Comparison of ENCODE assay signal across 9 cellular contexts in the genomic region with DNA sequence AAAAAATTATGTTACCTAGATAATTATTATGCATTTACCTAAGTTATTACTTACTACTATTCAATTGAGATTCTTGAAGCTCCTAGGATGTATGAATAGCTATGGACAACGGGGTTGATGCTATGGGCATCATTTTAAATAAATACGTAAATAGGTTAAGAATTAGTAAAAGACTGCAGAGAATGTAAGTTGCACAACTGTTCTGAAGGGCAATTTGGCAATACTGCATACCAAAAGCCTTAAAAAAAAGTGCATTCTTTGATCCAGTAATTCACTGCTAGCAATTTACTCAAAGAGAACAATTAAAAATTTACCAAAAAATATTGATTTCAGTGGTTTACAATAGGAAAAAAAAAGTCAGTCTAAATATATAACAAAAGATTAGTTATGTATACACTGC. TPM values are rescaled to one million over a fixed set of nuclear protein-coding genes. Genes with fewer than 3 reads are reported as not detected.
A peak's percentile ranks its signal among the peaks of the same experiment; 100 is the strongest.
DNase-seq lines count a peak whose midpoint lies in the region; FAIRE-seq and TF ChIP-seq lines count a peak whose summit lies in the region.
"Had no signal": no experiment of that assay in that cellular context is flagged by ENCODE, and none has a peak within 500 bp of the region (broad histone marks: within the 10 kb centered on the region; RNA-seq: fewer than 3 reads in every experiment).

No MANE protein-coding gene starts in this region.

- peaks cover 66% of the 10 kb centered on the region for H3K79me2 ChIP-seq in endothelial cell of umbilical vein (ENCODE audit: control insufficient read depth, insufficient read depth, low read length)
- peaks cover 58% of the 10 kb centered on the region for H3K79me2 ChIP-seq in smooth muscle cell (ENCODE audit: low read depth)

- no peak for DNase-seq in T-helper 1 cell
- DNase-seq in RPMI7951 (ENCODE audit: low read depth): peak; percentile 12
- DNase-seq in endothelial cell of umbilical vein (ENCODE audit: low read depth, low spot score): no peak
- no peak for DNase-seq in smooth muscle cell (lab: John Stamatoyannopoulos, UW; ENCODE audit: unreplicated experiment)
- no peak for DNase-seq in GM19240 (ENCODE audit: insufficient read length, low spot score)
- DNase-seq in posterior vena cava (ENCODE audit: low spot score): no peak
- no peak for DNase-seq in OCI-M1 (lab: John Stamatoyannopoulos, UW)
- DNase-seq: NCI-H82 had no signal

- H3K27me3 Mint-ChIP-seq in T-helper 1 cell treated with Interleukin-12 subunit alpha and Interleukin-12 subunit beta and Interleukin-4 antibody, amounts not matched to agents 30 μg/mL and 1 μg/mL, for 36 hours (ENCODE audit: low read depth): peaks cover 8% of the 10 kb centered on the region

- H3K9me1 ChIP-seq in endothelial cell of umbilical vein (replicated peaks; ENCODE audit: control insufficient read depth, extremely low read depth, insufficient read depth, low read length): no peaks in the 10 kb centered on the region

- H3K4me1 Mint-ChIP-seq in T-helper 1 cell treated with Interleukin-12 subunit alpha and Interleukin-12 subunit beta and Interleukin-4 antibody, amounts not matched to agents 30 μg/mL and 1 μg/mL, for 36 hours (ENCODE audit: low read depth): peaks cover 42% of the 10 kb centered on the region

- peak overlapping the region; percentile 23 for H3K4me3 Mint-ChIP-seq in T-helper 1 cell treated with Interleukin-12 subunit alpha and Interleukin-12 subunit beta and Interleukin-4 antibody, amounts not matched to agents 30 μg/mL and 1 μg/mL, for 36 hours

- H3F3A ChIP-seq in smooth muscle cell (ENCODE audit: low read depth): peaks cover 10% of the 10 kb centered on the region

- H3K9me3 Mint-ChIP-seq in T-helper 1 cell treated with Interleukin-12 subunit alpha and Interleukin-12 subunit beta and Interleukin-4 antibody, amounts not matched to agents 30 μg/mL and 1 μg/mL, for 36 hours: no peaks in the 10 kb centered on the region

- TF ChIP-seq POLR2A in endothelial cell of umbilical vein (IDR thresholded peaks at IDR 0.05; ENCODE audit: low read depth, low read length): no peak

- H3K27me3 ChIP-seq in endothelial cell of umbilical vein (ENCODE audit: control insufficient read depth in 2 of 2, insufficient read depth in 2 of 2, low read length in 2 of 2) (no peaks in the 10 kb centered on the region), smooth muscle cell (ENCODE audit: low read depth) (no peaks in the 10 kb centered on the region)

- POLR2A ChIA-PET in endothelial cell of umbilical vein (lab: Charles Lee): no interaction called here

- intact Hi-C loops in endothelial cell of umbilical vein (cut with micrococcal nuclease) (loop anchor here (2.0 to 10.0 kb wide), 3 partner anchors 53 to 1743 kb away; no protein-coding TSS in a partner anchor), posterior vena cava (cut with DNase I) (no loop called here)

- BruUV-seq in endothelial cell of umbilical vein (replicated peaks; lab: Mats Ljungman, UMichigan): no TSS peak

- no peak overlapping the region for H3K27ac Mint-ChIP-seq in T-helper 1 cell treated with Interleukin-12 subunit alpha and Interleukin-12 subunit beta and Interleukin-4 antibody, amounts not matched to agents 30 μg/mL and 1 μg/mL, for 36 hours

- H3K36me3 ChIP-seq in endothelial cell of umbilical vein (ENCODE audit: control insufficient read depth in 2 of 2, extremely low read depth in 1 of 2, insufficient read depth in 2 of 2, low read length in 2 of 2) (peaks cover 5 to 23% of the 10 kb centered on the region in 2 experiments), smooth muscle cell (ENCODE audit: low read depth) (peaks cover 20% of the 10 kb centered on the region)

- H3K4me2 ChIP-seq in endothelial cell of umbilical vein (ENCODE audit: insufficient read depth, low read length) (peak overlapping the region; percentile 94), smooth muscle cell (peak overlapping the region; percentile 82)

- FAIRE-seq in endothelial cell of umbilical vein (lab: Jason Lieb, UNC): no peak

- no peak overlapping the region for H3K27ac ChIP-seq in endothelial cell of umbilical vein (ENCODE audit: insufficient read depth, low read depth, low read length)
- H3K27ac ChIP-seq in smooth muscle cell (ENCODE audit: low read depth): peak overlapping the region; percentile 16

- TF ChIP-seq CTCF in endothelial cell of umbilical vein (IDR thresholded peaks at IDR 0.05; ENCODE audit: extremely low read depth in 1 of 2, insufficient read depth in 1 of 2, low read depth in 1 of 2, low read length in 2 of 2) (no peak), smooth muscle cell (IDR thresholded peaks at IDR 0.05; ENCODE audit: borderline replicate concordance, insufficient read depth, poor library complexity, severe bottlenecking) (no peak)

- H3K9me3 ChIP-seq in endothelial cell of umbilical vein (replicated peaks; ENCODE audit: control insufficient read depth, insufficient read depth, low read length) (no peaks in the 10 kb centered on the region), smooth muscle cell (replicated peaks; ENCODE audit: low read depth) (no peaks in the 10 kb centered on the region)

- dilution Hi-C loops in endothelial cell of umbilical vein (cut with MboI; ENCODE audit: extremely low pct_ligation_motif_present, low sequenced_read_pairs): no loop called here

- H4K20me1 ChIP-seq in endothelial cell of umbilical vein (replicated peaks; ENCODE audit: control insufficient read depth, extremely low read depth, insufficient read depth, low read length): peaks cover 4% of the 10 kb centered on the region
- H4K20me1 ChIP-seq in smooth muscle cell (ENCODE audit: low read depth): peaks cover 68% of the 10 kb centered on the region

- peak overlapping the region in 1 of 3 experiments; percentile 99 for H3K4me3 ChIP-seq in endothelial cell of umbilical vein (replicated peaks in 1 of 3; ENCODE audit: insufficient read depth in 1 of 3, low read depth in 1 of 3, low read length in 3 of 3)
- H3K4me3 ChIP-seq in smooth muscle cell: peak overlapping the region; percentile 89

- H2AFZ ChIP-seq in endothelial cell of umbilical vein (ENCODE audit: low read depth, low read length) (no peak overlapping the region), smooth muscle cell (ENCODE audit: low read depth) (no peak overlapping the region)

- peaks cover 37% of the 10 kb centered on the region for H3K36me3 Mint-ChIP-seq in T-helper 1 cell treated with Interleukin-12 subunit alpha and Interleukin-12 subunit beta and Interleukin-4 antibody, amounts not matched to agents 30 μg/mL and 1 μg/mL, for 36 hours (ENCODE audit: low read depth)

- CTCF ChIA-PET in endothelial cell of umbilical vein (lab: Charles Lee): interaction anchor here (1.6 to 5.6 kb wide), 4 partner anchors 23 to 283 kb away, joined by 9 to 46 read pairs (median 10); no protein-coding TSS in a partner anchor

- H3K4me1 ChIP-seq in endothelial cell of umbilical vein (ENCODE audit: control insufficient read depth, extremely low read depth, insufficient read depth, low read length) (peaks cover 44% of the 10 kb centered on the region), smooth muscle cell (ENCODE audit: low read depth) (peaks cover 30% of the 10 kb centered on the region)

- 32% methylated on average over 2 of the region's 2 CpGs for WGBS in smooth muscle cell (ENCODE audit: low lambda C conversion rate)

- no peak overlapping the region for H3K9ac ChIP-seq in endothelial cell of umbilical vein (replicated peaks; ENCODE audit: extremely low read depth, insufficient read depth, low read length)
- peak overlapping the region; percentile 24 for H3K9ac ChIP-seq in smooth muscle cell (ENCODE audit: low read depth)

TF ChIP-seq in endothelial cell of umbilical vein, 7 proteins besides CTCF, POLR2A, EP300 and RAD21 (continues in another document):
- no peak for TF ChIP-seq EZH2 (IDR thresholded peaks at IDR 0.05; ENCODE audit: borderline replicate concordance, low read depth, low read length, severe bottlenecking)
- TF ChIP-seq MYC (IDR thresholded peaks at IDR 0.05; ENCODE audit: low read depth, low read length): no peak

RNA-seq across cellular contexts. Expression of gene ARPC5, which starts 3.5 kb away (rescaled TPM):
- 182 and 204 TPM in 2 replicates for total RNA-seq in RPMI7951 (2014; rRNA removed; shearing (Covaris generic))
- total RNA-seq in endothelial cell of umbilical vein (185 and 190 TPM in 2 replicates), smooth muscle cell (188 and 195 TPM in 2 replicates), posterior vena cava (100 to 1,000 TPM; 118 TPM)
- polyA plus RNA-seq in endothelial cell of umbilical vein (72.1 and 110 TPM in 2 replicates), smooth muscle cell (196 and 205 TPM in 2 replicates)
- polyA plus RNA-seq in endothelial cell of umbilical vein (2011; cell fraction: cytosol; rRNA removed): 142 TPM in 2 replicates
- 56.3 and 77.4 TPM in 2 replicates for polyA plus RNA-seq in endothelial cell of umbilical vein (2011; cell fraction: nucleus; rRNA removed)
- 250 and 281 TPM in 2 replicates for polyA plus RNA-seq in endothelial cell of umbilical vein (2012)
- 130 and 135 TPM in 2 replicates for polyA minus RNA-seq in endothelial cell of umbilical vein
- 76.5 TPM for polyA minus RNA-seq in endothelial cell of umbilical vein (2011; cell fraction: cytosol; rRNA and poly(A)+ RNA removed)
- 51.5 and 60.3 TPM in 2 replicates for polyA minus RNA-seq in endothelial cell of umbilical vein (2011; cell fraction: nucleus; rRNA and poly(A)+ RNA removed)

RNA-seq across cellular contexts. Expression of gene APOBEC4, which starts 21.0 kb away (rescaled TPM):
- not detected in 2 replicates for total RNA-seq in RPMI7951 (2014; rRNA removed; shearing (Covaris generic))
- total RNA-seq in endothelial cell of umbilical vein (not detected in 2 replicates), smooth muscle cell (not detected in 2 replicates), posterior vena cava (not detected)
- polyA plus RNA-seq in endothelial cell of umbilical vein (not detected in 2 replicates), smooth muscle cell (not detected in 2 replicates)
- not detected in 2 replicates for polyA plus RNA-seq in endothelial cell of umbilical vein (2011; cell fraction: cytosol; rRNA removed)
- polyA plus RNA-seq in endothelial cell of umbilical vein (2011; cell fraction: nucleus; rRNA removed): not detected in 2 replicates
- not detected in 2 replicates for polyA plus RNA-seq in endothelial cell of umbilical vein (2012)
- polyA minus RNA-seq in endothelial cell of umbilical vein: not detected in 2 replicates
- not detected for polyA minus RNA-seq in endothelial cell of umbilical vein (2011; cell fraction: cytosol; rRNA and poly(A)+ RNA removed)
- polyA minus RNA-seq in endothelial cell of umbilical vein (2011; cell fraction: nucleus; rRNA and poly(A)+ RNA removed): not detected in 2 replicates

RNA-seq across cellular contexts. Expression of gene NCF2, which starts 41.8 kb away (rescaled TPM):
- not detected in 2 replicates for total RNA-seq in RPMI7951 (2014; rRNA removed; shearing (Covaris generic))
- total RNA-seq in endothelial cell of umbilical vein (not detected in 2 replicates), smooth muscle cell (1.7 and 2.4 TPM in 2 replicates), posterior vena cava (10 to 100 TPM; 12.8 to 26.2 TPM)
- polyA plus RNA-seq in endothelial cell of umbilical vein (0.03 TPM in 1 of 2 replicates, not detected in the other), smooth muscle cell (0.65 and 0.78 TPM in 2 replicates)
- polyA plus RNA-seq in endothelial cell of umbilical vein (2011; cell fraction: cytosol; rRNA removed): not detected in 2 replicates
- polyA plus RNA-seq in endothelial cell of umbilical vein (2011; cell fraction: nucleus; rRNA removed): 0.07 and 0.67 TPM in 2 replicates
- not detected in 2 replicates for polyA plus RNA-seq in endothelial cell of umbilical vein (2012)
- not detected in 2 replicates for polyA minus RNA-seq in endothelial cell of umbilical vein
- polyA minus RNA-seq in endothelial cell of umbilical vein (2011; cell fraction: cytosol; rRNA and poly(A)+ RNA removed): not detected
- polyA minus RNA-seq in endothelial cell of umbilical vein (2011; cell fraction: nucleus; rRNA and poly(A)+ RNA removed): not detected in 2 replicates
